Comparison of ENCODE assay signal across 13 cellular contexts in genomic region chr12:10641735-10642500, GRCh38. TPM values are rescaled to one million over a fixed set of nuclear protein-coding genes. Genes with fewer than 3 reads are reported as not detected.
DNase-seq lines count a peak whose midpoint lies in the region; ATAC-seq and TF ChIP-seq lines count a peak whose summit lies in the region.
"Had no signal": no experiment of that assay in that cellular context is flagged by ENCODE, and none has a peak within 500 bp of the region (broad histone marks: within the 10 kb centered on the region; RNA-seq: fewer than 3 reads in every experiment).

No MANE protein-coding gene starts in this region.

- 62% methylated on average over 6 of the region's 6 CpGs for WGBS in right cardiac atrium
- WGBS in transverse colon (ENCODE audit: low coverage in 1 of 2), 2 donors: 53 to 61% methylated on average over 2 to 6 of the region's 6 CpGs
- 31 to 66% methylated on average over 6 of the region's 6 CpGs for WGBS in sigmoid colon, 2 donors

- no peak for TF ChIP-seq CTCF in right atrium auricular region (IDR thresholded peaks at IDR 0.05)
- no peak for TF ChIP-seq CTCF in choroid plexus epithelial cell (conservative IDR thresholded peaks at IDR 0.05; ENCODE audit: low read depth, low read length)
- no peak for TF ChIP-seq CTCF in transverse colon (IDR thresholded peaks at IDR 0.05)
- TF ChIP-seq CTCF in sigmoid colon (IDR thresholded peaks at IDR 0.05): no peak

- no peaks in the 10 kb centered on the region for H3K36me3 ChIP-seq in right atrium auricular region
- H3K36me3 ChIP-seq in transverse colon: no peaks in the 10 kb centered on the region
- H3K36me3 ChIP-seq in sigmoid colon: no peaks in the 10 kb centered on the region

- no peak overlapping the region for H3K27ac ChIP-seq in right cardiac atrium (ENCODE audit: low read length)
- H3K27ac ChIP-seq in right atrium auricular region: no peak overlapping the region
- H3K27ac ChIP-seq in transverse colon: peak overlapping the region; percentile 59 to 71 (median 60)
- no peak overlapping the region for H3K27ac ChIP-seq in sigmoid colon

- DNase-seq in right cardiac atrium (no peak), right atrium auricular region (ENCODE audit: low spot score) (no peak), choroid plexus epithelial cell (ENCODE audit: low read depth) (peak; percentile 71), islet precursor cell (peak; percentile 61), transverse colon (peak; percentile 49), NCI-H2196 (lab: John Stamatoyannopoulos, UW; ENCODE audit: unreplicated experiment) (no peak), sigmoid colon (no peak)
- DNase-seq: activated naive CD8-positive, alpha-beta T cell treated with anti-CD3 and anti-CD28 coated beads for 36 hours; effector CD4-positive, alpha-beta T cell; NCI-H446 treated with DMSO at 0.1 percent for 48 hours; stimulated activated CD4-positive, alpha-beta T cell treated with anti-CD3 and anti-CD28 coated beads, Interleukin-12 subunit alpha, Interleukin-12 subunit beta, amount 100 ng/mL, for 4 hours had no signal

- intact Hi-C loops in right cardiac atrium (cut with DNase I): no loop called here
- intact Hi-C loops in transverse colon (cut with DNase I; ENCODE audit: low total_unique reads): no loop called here
- intact Hi-C loops in sigmoid colon (cut with DNase I): no loop called here

- no peak overlapping the region for H3K4me3 ChIP-seq in right cardiac atrium (ENCODE audit: low read length)
- no peak overlapping the region for H3K4me3 ChIP-seq in right atrium auricular region
- no peak overlapping the region for H3K4me3 ChIP-seq in choroid plexus epithelial cell (ENCODE audit: low read depth, low read length)
- no peak overlapping the region for H3K4me3 ChIP-seq in transverse colon
- H3K4me3 ChIP-seq in sigmoid colon: no peak overlapping the region
- H3K4me3 ChIP-seq: Peyer's patch had no signal

- H3K4me1 ChIP-seq in right cardiac atrium (ENCODE audit: control insufficient read depth, insufficient read depth, low read length) (peaks cover 1% of the 10 kb centered on the region), right atrium auricular region (no peaks in the 10 kb centered on the region), transverse colon (peaks cover 3 to 43% (median 15%) of the 10 kb centered on the region in 4 donors), sigmoid colon (no peaks in the 10 kb centered on the region)

- peak; percentile 17 for TF ChIP-seq POLR2A in transverse colon (IDR thresholded peaks at IDR 0.05)
- no peak for TF ChIP-seq POLR2A in sigmoid colon (IDR thresholded peaks at IDR 0.05)

- H3K27me3 ChIP-seq in right cardiac atrium (ENCODE audit: control insufficient read depth, insufficient read depth): no peaks in the 10 kb centered on the region
- no peaks in the 10 kb centered on the region for H3K27me3 ChIP-seq in right atrium auricular region
- H3K27me3 ChIP-seq in transverse colon: no peaks in the 10 kb centered on the region
- H3K27me3 ChIP-seq in sigmoid colon: no peaks in the 10 kb centered on the region
- H3K27me3 ChIP-seq: Peyer's patch had no signal

- ATAC-seq in right cardiac atrium (peak; percentile 65 to 97), HG03469 (IDR thresholded peaks at IDR 0.05; ENCODE audit: unreplicated experiment) (no peak)

- no peaks in the 10 kb centered on the region for H3K9me3 ChIP-seq in right cardiac atrium (ENCODE audit: control insufficient read depth, low read length)
- H3K9me3 ChIP-seq in right atrium auricular region: peaks cover 0 to 20% of the 10 kb centered on the region in 2 donors
- H3K9me3 ChIP-seq in transverse colon: peaks cover 4 to 15% of the 10 kb centered on the region in 2 donors
- H3K9me3 ChIP-seq in sigmoid colon: peaks cover 0 to 12% (median 1%) of the 10 kb centered on the region in 4 donors

- in situ Hi-C loops in transverse colon (cut with MboI; ENCODE audit: low pct_ligation_motif_present in 1 of 4, low pct_unique_long_range_greater_than_20kb in 1 of 4, low sequenced_read_pairs in 3 of 4): no loop called here

- TF ChIP-seq EP300 in transverse colon (IDR thresholded peaks at IDR 0.05; ENCODE audit: low read depth) (no peak), sigmoid colon (IDR thresholded peaks at IDR 0.05) (no peak)

RNA-seq across cellular contexts. Expression of gene MAGOHB, which starts 28.5 kb away (rescaled TPM):
- 10 to 100 TPM; 12.8 to 17.4 (median 14.0) TPM for total RNA-seq in right cardiac atrium
- polyA plus RNA-seq in right cardiac atrium: 16.4 TPM
- 1 to 10 TPM; 5.5 to 6.2 TPM for total RNA-seq in right atrium auricular region
- 1 to 10 TPM in 2 of 4 donors, under 1 TPM in 1, not detected in 1; 0.75 to 9.7 (median 8.1) TPM for total RNA-seq in transverse colon
- total RNA-seq in sigmoid colon: 10 to 100 TPM in 3 of 4 donors, 1 to 10 TPM in 1; 8.6 to 17.4 (median 12.5) TPM
- 10 to 100 TPM; 17.6 to 25.7 (median 18.6) TPM for polyA plus RNA-seq in sigmoid colon

RNA-seq across cellular contexts. Expression of gene STYK1, which starts 31.9 kb away (rescaled TPM):
- total RNA-seq in right cardiac atrium (under 1 TPM in 1 of 4 donors, not detected in 3; 0.09 TPM), right atrium auricular region (under 1 TPM in 1 of 2 donors, not detected in 1; 0.12 TPM), transverse colon (10 to 100 TPM in 3 of 4 donors, 1 to 10 TPM in 1; 8.4 to 41.6 (median 19.2) TPM), sigmoid colon (under 1 TPM in 3 of 4 donors, not detected in 1; 0.16 to 0.54 (median 0.36) TPM)
- polyA plus RNA-seq in right cardiac atrium (0.02 TPM), sigmoid colon (10 to 100 TPM in 1 of 3 donors, 1 to 10 TPM in 2; 6.9 to 14.1 (median 9.0) TPM)

Comparison
In these comparisons a context has a peak if more than half of its experiments do, and no peak if none do; other contexts are left out.
1. DNase-seq: peak in choroid plexus epithelial cell (single experiment), islet precursor cell (single experiment) and transverse colon (single experiment); none in right cardiac atrium (0 of 3), right atrium auricular region (single experiment), NCI-H2196 (single experiment) and sigmoid colon (single experiment).
2. H3K27ac ChIP-seq: peak in transverse colon (4 of 4); none in right cardiac atrium (single experiment), right atrium auricular region (0 of 2) and sigmoid colon (0 of 4).
3. RNA of gene STYK1, which starts 31.9 kb away (total RNA-seq): 8.4 to 41.6 TPM in transverse colon; 0.16 to 0.54 TPM in sigmoid colon, 0.12 TPM in right atrium auricular region and 0.09 TPM in right cardiac atrium; every median in the first group is over 4 times any median in the second.